1 cellular context compared by ENCODE assay signal in genomic region chr16:81405702-81406113, GRCh38.
TF ChIP-seq lines count a peak whose summit lies in the region.

No MANE protein-coding gene starts in this region.

TF ChIP-seq in HepG2, 621 proteins besides CTCF, POLR2A, EP300 and RAD21 (continued from another document):
- TF ChIP-seq BCL6 (CRISPR knock-in tag; IDR thresholded peaks at IDR 0.05) (0 out of 2 replicates have a peak, but pooled peaks have one; percentile 14), ZNF484 (CRISPR knock-in tag; IDR thresholded peaks at IDR 0.05; ENCODE audit: borderline replicate concordance, low read depth) (no peak), ZMAT5 (CRISPR knock-in tag; IDR thresholded peaks at IDR 0.05; ENCODE audit: borderline replicate concordance, low read depth) (no peak), PAF1 (CRISPR knock-in tag; IDR thresholded peaks at IDR 0.05) (no peak), ZFP36L2 (CRISPR knock-in tag; IDR thresholded peaks at IDR 0.05) (no peak), ZHX1 (CRISPR knock-in tag; IDR thresholded peaks at IDR 0.05; ENCODE audit: low read depth) (no peak), SP2 (CRISPR knock-in tag; IDR thresholded peaks at IDR 0.05) (no peak), TEAD2 (CRISPR knock-in tag; IDR thresholded peaks at IDR 0.05) (no peak), ZNF816 (CRISPR knock-in tag; IDR thresholded peaks at IDR 0.05; ENCODE audit: borderline replicate concordance) (no peak; the same call in 1 of the 2 replicates), FOSL2 (CRISPR knock-in tag; IDR thresholded peaks at IDR 0.05) (peak; percentile 98), SIN3A (IDR thresholded peaks at IDR 0.05; ENCODE audit: borderline replicate concordance, low read depth, low read length) (0 out of 2 replicates have a peak, but pooled peaks have one; percentile 19), SKI (IDR thresholded peaks at IDR 0.05; ENCODE audit: partially characterized antibody) (peak; percentile 66), IRX3 (CRISPR knock-in tag; IDR thresholded peaks at IDR 0.05; ENCODE audit: borderline replicate concordance, low read depth) (no peak), MXI1 (IDR thresholded peaks at IDR 0.05; ENCODE audit: borderline replicate concordance, low read depth, low read length) (peak; percentile 64; the same call in 1 of the 3 replicates), PRDM15 (CRISPR knock-in tag; IDR thresholded peaks at IDR 0.05) (0 out of 2 replicates have a peak, but pooled peaks have one; percentile 46), ZNF253 (CRISPR knock-in tag; IDR thresholded peaks at IDR 0.05; ENCODE audit: borderline replicate concordance) (no peak), ZNF768 (CRISPR knock-in tag; IDR thresholded peaks at IDR 0.05) (no peak; the same call in 1 of the 2 replicates), STAG1 (CRISPR knock-in tag; IDR thresholded peaks at IDR 0.05) (peak; percentile 40), ZFP90 (CRISPR knock-in tag; IDR thresholded peaks at IDR 0.05; ENCODE audit: borderline replicate concordance) (peak; percentile 67; the same call in 1 of the 2 replicates), RELA (CRISPR knock-in tag; IDR thresholded peaks at IDR 0.05) (no peak), HOMEZ (CRISPR knock-in tag; IDR thresholded peaks at IDR 0.05; ENCODE audit: low read depth) (0 out of 2 replicates have a peak, but pooled peaks have one; percentile 42), TEAD3 (CRISPR knock-in tag; optimal IDR thresholded peaks at IDR 0.05; ENCODE audit: borderline replicate concordance) (peak; percentile 98), ZNF18 (CRISPR knock-in tag; IDR thresholded peaks at IDR 0.05; ENCODE audit: insufficient replicate concordance) (peak; percentile 89), SALL1 (CRISPR knock-in tag; IDR thresholded peaks at IDR 0.05) (peak; percentile 45; the same call in 1 of the 2 replicates), NFE2 (CRISPR knock-in tag; IDR thresholded peaks at IDR 0.05) (peak; percentile 82), HMG20A (CRISPR knock-in tag; IDR thresholded peaks at IDR 0.05; ENCODE audit: borderline replicate concordance) (peak; percentile 29; the same call in 1 of the 2 replicates), NFE2L2 (IDR thresholded peaks at IDR 0.05; ENCODE audit: low read length) (peak; percentile 97), EZH2 (conservative IDR thresholded peaks at IDR 0.05; ENCODE audit: low read depth, low read length) (no peak), MLLT10 (CRISPR knock-in tag; IDR thresholded peaks at IDR 0.05) (no peak), ATF3 (CRISPR knock-in tag; IDR thresholded peaks at IDR 0.05) (peak; percentile 73; the same call in 1 of the 2 replicates), SOX5 (CRISPR knock-in tag; IDR thresholded peaks at IDR 0.05; ENCODE audit: borderline replicate concordance) (0 out of 2 replicates have a peak, but pooled peaks have one; percentile 27), ISX (CRISPR knock-in tag; conservative IDR thresholded peaks at IDR 0.05) (no peak), MIXL1 (CRISPR knock-in tag; IDR thresholded peaks at IDR 0.05) (0 out of 2 replicates have a peak, but pooled peaks have one; percentile 37), GMEB1 (CRISPR knock-in tag; IDR thresholded peaks at IDR 0.05; ENCODE audit: borderline replicate concordance) (no peak), DNMT3B (CRISPR knock-in tag; conservative IDR thresholded peaks at IDR 0.05) (0 out of 2 replicates have a peak, but pooled peaks have one; percentile 35), ZNF713 (CRISPR knock-in tag; IDR thresholded peaks at IDR 0.05) (no peak), JUN (CRISPR knock-in tag; IDR thresholded peaks at IDR 0.05) (peak; percentile 67; the same call in 1 of the 2 replicates), ZSCAN22 (CRISPR knock-in tag; IDR thresholded peaks at IDR 0.05) (peak; percentile 92), SMC3 (IDR thresholded peaks at IDR 0.05; ENCODE audit: low read length) (peak; percentile 56), ZKSCAN8 (CRISPR knock-in tag; IDR thresholded peaks at IDR 0.05; ENCODE audit: borderline replicate concordance) (peak; percentile 40; the same call in 1 of the 2 replicates), POGZ (CRISPR knock-in tag; IDR thresholded peaks at IDR 0.05) (no peak), ZNF891 (CRISPR knock-in tag; IDR thresholded peaks at IDR 0.05) (no peak), CAMTA2 (CRISPR knock-in tag; IDR thresholded peaks at IDR 0.05; ENCODE audit: borderline replicate concordance) (no peak), ZNF331 (CRISPR knock-in tag; IDR thresholded peaks at IDR 0.05) (peak; percentile 45; the same call in 1 of the 2 replicates), HIC2 (CRISPR knock-in tag; IDR thresholded peaks at IDR 0.05; ENCODE audit: low read depth) (peak; percentile 76; the same call in 1 of the 2 replicates), RARA (CRISPR knock-in tag; IDR thresholded peaks at IDR 0.05) (peak; percentile 44; the same call in 1 of the 2 replicates), MAFK (conservative IDR thresholded peaks at IDR 0.05 in 1 of 2, IDR thresholded peaks at IDR 0.05 in 1 of 2; ENCODE audit: low read length in 2 of 2) (peak; percentile 58 to 71), ZNF30 (CRISPR knock-in tag; IDR thresholded peaks at IDR 0.05) (no peak), TGIF2 (CRISPR knock-in tag; IDR thresholded peaks at IDR 0.05) (peak; percentile 50; the same call in 1 of the 2 replicates), ZNF503 (CRISPR knock-in tag; IDR thresholded peaks at IDR 0.05) (no peak)
